ENCODE assay signal across 8 cellular contexts in genomic region chr15:85535392-85536330, GRCh38.
DNase-seq lines count a peak whose midpoint lies in the region; ATAC-seq and TF ChIP-seq lines count a peak whose summit lies in the region.
"Not testable (repeated sequence)": the region's sequence is repeated elsewhere in the genome, so short reads cannot be mapped to it uniquely, and the experiment has no call there.

No MANE protein-coding gene starts in this region.

- H3K36me3 ChIP-seq in BLaER1; SU-DHL-6 (ENCODE audit: low read length): not testable (repeated sequence)

- not testable (repeated sequence) for H4K20me1 ChIP-seq in BLaER1; SU-DHL-6 (ENCODE audit: low read depth, low read length)

- not testable (repeated sequence) for H3K9ac ChIP-seq in BLaER1; SU-DHL-6 (ENCODE audit: low read length)

- H3F3A ChIP-seq in SU-DHL-6 (ENCODE audit: insufficient read depth), result peaks cover 13% of the 10 kb centered on the region

- POLR2A ChIA-PET in activated CD8-positive, alpha-beta T cell treated with anti-CD3 and anti-CD28 coated beads for 36 hours (lab: Charles Lee), result not testable (repeated sequence)

- peak overlapping the region; percentile 79 for H3K27ac ChIP-seq in BLaER1
- peak overlapping the region; percentile 56 for H3K27ac ChIP-seq in SU-DHL-6 (ENCODE audit: low read depth, low read length)

- TF ChIP-seq CTCF in SU-DHL-6 (IDR thresholded peaks at IDR 0.05; ENCODE audit: insufficient read depth, low read length, poor library complexity, severe bottlenecking); activated CD8-positive, alpha-beta T cell treated with anti-CD3 and anti-CD28 coated beads for 36 hours (IDR thresholded peaks at IDR 0.05): not testable (repeated sequence)

- not testable (repeated sequence) for H3K4me3 ChIP-seq in BLaER1; SU-DHL-6 (ENCODE audit: insufficient read depth, low read length, poor library complexity, severe bottlenecking)

- H3K9me3 Mint-ChIP-seq in activated CD8-positive, alpha-beta T cell treated with anti-CD3 and anti-CD28 coated beads for 36 hours; naive B cell; stimulated activated naive B cell treated with anti-CD40 and anti-IgM and Interleukin-4, amounts not matched to agents 10 μg/mL and 1 μg/mL and 100 μg/mL, for 72 hours: not testable (repeated sequence)

- ATAC-seq in HG03175 (IDR thresholded peaks at IDR 0.05; ENCODE audit: unreplicated experiment), result peak; percentile 40
- ATAC-seq in activated CD8-positive, alpha-beta T cell treated with anti-CD3 and anti-CD28 coated beads for 36 hours, result not testable (repeated sequence)
- peak; percentile 45 to 56 for ATAC-seq in naive B cell (ENCODE audit: low read depth in 2 of 2)
- ATAC-seq in stimulated activated naive B cell treated with anti-CD40 and anti-IgM and Interleukin-4, amounts not matched to agents 10 μg/mL and 1 μg/mL and 100 μg/mL, for 72 hours (replicated peaks), result peak; percentile 40 to 47

- not testable (repeated sequence) for H3K4me3 Mint-ChIP-seq in activated CD8-positive, alpha-beta T cell treated with anti-CD3 and anti-CD28 coated beads for 36 hours
- H3K4me3 Mint-ChIP-seq in naive B cell, result peak overlapping the region; percentile 51 to 86 (median 77)
- H3K4me3 Mint-ChIP-seq in stimulated activated naive B cell treated with anti-CD40 and anti-IgM and Interleukin-4, amounts not matched to agents 10 μg/mL and 1 μg/mL and 100 μg/mL, for 72 hours, result peak overlapping the region; percentile 45 to 61

- not testable (repeated sequence) for H2AFZ ChIP-seq in SU-DHL-6 (ENCODE audit: low read depth, low read length, severe bottlenecking)

- DNase-seq in NOMO-1 (lab: John Stamatoyannopoulos, UW; ENCODE audit: unreplicated experiment in 2 of 2) (peak; percentile 86 to 88), cardiac septum (ENCODE audit: low spot score) (peak; percentile 80), naive B cell (peak; percentile 49)
- DNase-seq in activated CD8-positive, alpha-beta T cell treated with anti-CD3 and anti-CD28 coated beads for 36 hours; stimulated activated naive B cell treated with anti-CD40 and anti-IgM and Interleukin-4, amounts not matched to agents 10 μg/mL and 1 μg/mL and 100 μg/mL, for 72 hours: not testable (repeated sequence)

- H3K4me1 Mint-ChIP-seq in activated CD8-positive, alpha-beta T cell treated with anti-CD3 and anti-CD28 coated beads for 36 hours (ENCODE audit: low read depth), result peaks cover 53% of the 10 kb centered on the region
- H3K4me1 Mint-ChIP-seq in naive B cell, result peaks cover 72 to 98% (median 89%) of the 10 kb centered on the region in 3 donors
- H3K4me1 Mint-ChIP-seq in stimulated activated naive B cell treated with anti-CD40 and anti-IgM and Interleukin-4, amounts not matched to agents 10 μg/mL and 1 μg/mL and 100 μg/mL, for 72 hours, result peaks cover 63 to 91% of the 10 kb centered on the region in 2 donors

- H3K4me2 ChIP-seq in BLaER1, result peak overlapping the region; percentile 86
- peak overlapping the region; percentile 24 for H3K4me2 ChIP-seq in SU-DHL-6 (ENCODE audit: low read depth, low read length, poor library complexity, severe bottlenecking)

- not testable (repeated sequence) for H3K27me3 Mint-ChIP-seq in activated CD8-positive, alpha-beta T cell treated with anti-CD3 and anti-CD28 coated beads for 36 hours; naive B cell; stimulated activated naive B cell treated with anti-CD40 and anti-IgM and Interleukin-4, amounts not matched to agents 10 μg/mL and 1 μg/mL and 100 μg/mL, for 72 hours

- intact Hi-C loops in activated CD8-positive, alpha-beta T cell treated with anti-CD3 and anti-CD28 coated beads for 36 hours (cut with micrococcal nuclease); cardiac septum (cut with DNase I): not testable (repeated sequence)

- H3K36me3 Mint-ChIP-seq in activated CD8-positive, alpha-beta T cell treated with anti-CD3 and anti-CD28 coated beads for 36 hours (ENCODE audit: low read depth), result peaks cover 22% of the 10 kb centered on the region
- peaks cover 0 to 11% of the 10 kb centered on the region in 2 donors for H3K36me3 Mint-ChIP-seq in naive B cell
- H3K36me3 Mint-ChIP-seq in stimulated activated naive B cell treated with anti-CD40 and anti-IgM and Interleukin-4, amounts not matched to agents 10 μg/mL and 1 μg/mL and 100 μg/mL, for 72 hours, result peaks cover 22 to 37% of the 10 kb centered on the region in 2 donors

- H3K9me3 ChIP-seq in BLaER1; SU-DHL-6 (ENCODE audit: insufficient read depth, low read length): not testable (repeated sequence)

- H3K4me1 ChIP-seq in BLaER1, result peaks cover 97% of the 10 kb centered on the region

- peak overlapping the region; percentile 56 for H3K27ac Mint-ChIP-seq in activated CD8-positive, alpha-beta T cell treated with anti-CD3 and anti-CD28 coated beads for 36 hours
- peak overlapping the region; percentile 92 to 99 (median 96) for H3K27ac Mint-ChIP-seq in naive B cell
- H3K27ac Mint-ChIP-seq in stimulated activated naive B cell treated with anti-CD40 and anti-IgM and Interleukin-4, amounts not matched to agents 10 μg/mL and 1 μg/mL and 100 μg/mL, for 72 hours, result peak overlapping the region; percentile 91

- H3K79me2 ChIP-seq in SU-DHL-6 (ENCODE audit: insufficient read depth, low read length), result peaks cover 71% of the 10 kb centered on the region

- CTCF ChIA-PET in activated CD8-positive, alpha-beta T cell treated with anti-CD3 and anti-CD28 coated beads for 36 hours (lab: Charles Lee), result interaction anchor here (1.6 to 3.4 kb wide), 2 partner anchors 7 to 30 kb away, joined by 5 to 14 read pairs; no protein-coding TSS in a partner anchor

- H3K9me2 ChIP-seq in SU-DHL-6 (replicated peaks; ENCODE audit: insufficient read depth, low read length), result not testable (repeated sequence)

- not testable (repeated sequence) for H3K27me3 ChIP-seq in BLaER1; SU-DHL-6 (ENCODE audit: low read length)
